ENCODE assay signal across 1 cellular context in genomic region chr5:125037020-125037419, GRCh38.
A peak's percentile ranks its signal among the peaks of the same experiment; 100 is the strongest.
TF ChIP-seq lines count a peak whose summit lies in the region.

No MANE protein-coding gene starts in this region.

TF ChIP-seq in GM12878, 131 proteins besides CTCF, POLR2A, EP300 and RAD21 (continued from another document):
- TF ChIP-seq CUX1 (IDR thresholded peaks at IDR 0.05; ENCODE audit: insufficient replicate concordance, low read depth, low read length): no peak
- no peak for TF ChIP-seq CEBPZ (IDR thresholded peaks at IDR 0.05; ENCODE audit: low read depth, low read length)
- no peak for TF ChIP-seq STAT1 (conservative IDR thresholded peaks at IDR 0.05)
- TF ChIP-seq REST (IDR thresholded peaks at IDR 0.05; ENCODE audit: low read depth, low read length): no peak
- TF ChIP-seq ESRRA (IDR thresholded peaks at IDR 0.05; ENCODE audit: low read length): no peak
- TF ChIP-seq RUNX3 (IDR thresholded peaks at IDR 0.05; ENCODE audit: low read length): peak; percentile 65
- no peak for TF ChIP-seq KAT2A (conservative IDR thresholded peaks at IDR 0.05; ENCODE audit: control insufficient read depth, low read depth, low read length)
- TF ChIP-seq BCL11A (IDR thresholded peaks at IDR 0.05; ENCODE audit: low read depth, low read length): no peak
- no peak for TF ChIP-seq ZNF622 (IDR thresholded peaks at IDR 0.05)
- no peak for TF ChIP-seq IRF5 (IDR thresholded peaks at IDR 0.05; ENCODE audit: borderline replicate concordance)
- TF ChIP-seq IKZF2 (IDR thresholded peaks at IDR 0.05): no peak; a peak in 1 of 4 replicates
- no peak for TF ChIP-seq HDAC6 (IDR thresholded peaks at IDR 0.05; ENCODE audit: unreplicated experiment)
- 0 out of 2 replicates have a peak, but pooled peaks have one; percentile 35 for TF ChIP-seq NR2F1 (conservative IDR thresholded peaks at IDR 0.05)
- no peak for TF ChIP-seq SMAD5 (IDR thresholded peaks at IDR 0.05; ENCODE audit: low read depth)
- TF ChIP-seq HSF1 (IDR thresholded peaks at IDR 0.05; ENCODE audit: low read depth, low read length): no peak
